ENCODE assay signal across 25 cellular contexts in genomic region chr7:29384277-29384676, GRCh38.
"Had no signal": no experiment of that assay in that cellular context is flagged by ENCODE, and none has a peak within 500 bp of the region (broad histone marks: within the 10 kb centered on the region; RNA-seq: fewer than 3 reads in every experiment).

No MANE protein-coding gene starts in this region.

- H3K27ac ChIP-seq: ovary, prostate gland, sigmoid colon, spleen, tibial nerve, uterus had no signal

- H3K4me3 ChIP-seq: lung, mucosa of descending colon, ovary, prostate gland, sigmoid colon, spleen, tibial nerve, uterus had no signal

- H3K9me3 ChIP-seq: mucosa of descending colon, ovary, prostate gland, sigmoid colon, spleen, tibial nerve, uterus had no signal

- H3K27me3 ChIP-seq: ovary, sigmoid colon, spleen, uterus had no signal

- H3K4me1 ChIP-seq: prostate gland, sigmoid colon, tibial nerve, uterus had no signal

- FAIRE-seq: islet of Langerhans, small intestine had no signal

- ATAC-seq: mucosa of descending colon; naive thymus-derived CD4-positive, alpha-beta T cell; right cardiac atrium; stimulated activated memory B cell treated with anti-CD40 and anti-IgM and Interleukin-4, amounts not matched to agents 10 μg/mL and 1 μg/mL and 100 μg/mL, for 72 hours; stimulated activated naive CD8-positive, alpha-beta T cell treated with anti-CD3 and anti-CD28 coated beads, Interleukin-15, amount 100 ng/mL, for 72 hours had no signal

- DNase-seq: hypothalamus; immature natural killer cell; mesendoderm; mucosa of descending colon; naive thymus-derived CD4-positive, alpha-beta T cell; ovary; posterior cingulate gyrus; retina; right cardiac atrium; sigmoid colon; small intestine; spleen; stimulated activated CD4-positive, alpha-beta T cell treated with anti-CD3 and anti-CD28 coated beads, Interleukin-1b, Interleukin-23, amount 100 ng/mL, for 48 hours; stimulated activated CD4-positive, alpha-beta T cell treated with anti-CD3 and anti-CD28 coated beads, Interleukin-2, amount 100 ng/mL, for 48 hours; stimulated activated CD4-positive, alpha-beta T cell treated with anti-CD3 and anti-CD28 coated beads, Interleukin-4, amount 100 ng/mL, for 4 hours; stimulated activated CD8-positive, alpha-beta memory T cell treated with anti-CD3 and anti-CD28 coated beads, Interleukin-4, amount 100 ng/mL, for 48 hours; stimulated activated naive CD4-positive, alpha-beta T cell treated with Interleukin-2 at 50 U/mL for 16 hours; stimulated activated naive CD8-positive, alpha-beta T cell treated with anti-CD3 and anti-CD28 coated beads, Interleukin-15, amount 100 ng/mL, for 72 hours; substantia nigra; uterus had no signal

- H3K36me3 ChIP-seq: ovary, prostate gland, sigmoid colon, spleen, tibial nerve, uterus had no signal
